Comparison of ENCODE assay signal across 1 cellular context in genomic region chr22:24088796-24089195, GRCh38.
TF ChIP-seq lines count a peak whose summit lies in the region.

No MANE protein-coding gene starts in this region.

TF ChIP-seq in GM23338, 12 proteins besides CTCF, POLR2A, EP300 and RAD21 (continued from another document):
- TF ChIP-seq ZNF462 (CRISPR knock-in tag; IDR thresholded peaks at IDR 0.05) (no peak), REST (IDR thresholded peaks at IDR 0.05; ENCODE audit: unreplicated experiment) (no peak), JUNB (IDR thresholded peaks at IDR 0.05; ENCODE audit: unreplicated experiment) (no peak), NANOG (IDR thresholded peaks at IDR 0.05; ENCODE audit: borderline replicate concordance) (no peak)
TF ChIP-seq in GM23338: peak in this region for 0.
